Comparison of ENCODE assay signal across 1 cellular context in the genomic region with DNA sequence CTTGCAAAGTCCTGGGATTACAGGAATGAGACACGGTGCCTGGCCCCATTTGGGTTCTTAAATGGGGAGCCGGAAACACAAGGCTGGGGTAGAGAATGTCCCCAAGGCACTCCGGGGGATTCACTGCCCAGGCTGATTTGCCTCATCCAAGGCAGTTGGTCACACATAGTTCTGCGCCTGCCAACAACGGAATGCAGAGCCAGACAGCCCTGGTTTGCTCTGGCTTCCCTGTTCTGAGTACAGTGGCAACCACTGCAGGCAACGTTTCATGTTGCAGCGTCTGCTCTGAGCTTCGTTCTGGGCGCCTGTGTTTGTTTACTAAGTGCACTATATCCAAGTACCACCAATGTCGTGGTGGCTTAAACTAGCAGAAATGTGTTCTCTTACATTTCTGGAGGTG.
TF ChIP-seq lines count a peak whose summit lies in the region.

No MANE protein-coding gene starts in this region.

TF ChIP-seq in HepG2, 621 proteins besides CTCF, POLR2A, EP300 and RAD21 (continued from another document):
- no peak for TF ChIP-seq HDAC6 (IDR thresholded peaks at IDR 0.05; ENCODE audit: low read depth, low read length)
- TF ChIP-seq ZZZ3 (CRISPR knock-in tag; IDR thresholded peaks at IDR 0.05; ENCODE audit: borderline replicate concordance): no peak
- TF ChIP-seq, protein P1, sequence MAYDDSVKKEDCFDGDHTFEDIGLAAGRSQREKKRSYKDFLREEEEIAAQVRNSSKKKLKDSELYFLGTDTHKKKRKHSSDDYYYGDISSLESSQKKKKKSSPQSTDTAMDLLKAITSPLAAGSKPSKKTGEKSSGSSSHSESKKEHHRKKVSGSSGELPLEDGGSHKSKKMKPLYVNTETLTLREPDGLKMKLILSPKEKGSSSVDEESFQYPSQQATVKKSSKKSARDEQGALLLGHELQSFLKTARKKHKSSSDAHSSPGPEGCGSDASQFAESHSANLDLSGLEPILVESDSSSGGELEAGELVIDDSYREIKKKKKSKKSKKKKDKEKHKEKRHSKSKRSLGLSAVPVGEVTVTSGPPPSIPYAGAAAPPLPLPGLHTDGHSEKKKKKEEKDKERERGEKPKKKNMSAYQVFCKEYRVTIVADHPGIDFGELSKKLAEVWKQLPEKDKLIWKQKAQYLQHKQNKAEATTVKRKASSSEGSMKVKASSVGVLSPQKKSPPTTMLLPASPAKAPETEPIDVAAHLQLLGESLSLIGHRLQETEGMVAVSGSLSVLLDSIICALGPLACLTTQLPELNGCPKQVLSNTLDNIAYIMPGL (CRISPR knock-in tag; IDR thresholded peaks at IDR 0.05; ENCODE audit: borderline replicate concordance in 1 of 2, low read depth in 1 of 2): no peak
- TF ChIP-seq ZNF292 (CRISPR knock-in tag; IDR thresholded peaks at IDR 0.05; ENCODE audit: borderline replicate concordance, low read depth): peak; percentile 26; the same call in 1 of the 2 replicates
